1 cellular context compared by ENCODE assay signal in the genomic region with DNA sequence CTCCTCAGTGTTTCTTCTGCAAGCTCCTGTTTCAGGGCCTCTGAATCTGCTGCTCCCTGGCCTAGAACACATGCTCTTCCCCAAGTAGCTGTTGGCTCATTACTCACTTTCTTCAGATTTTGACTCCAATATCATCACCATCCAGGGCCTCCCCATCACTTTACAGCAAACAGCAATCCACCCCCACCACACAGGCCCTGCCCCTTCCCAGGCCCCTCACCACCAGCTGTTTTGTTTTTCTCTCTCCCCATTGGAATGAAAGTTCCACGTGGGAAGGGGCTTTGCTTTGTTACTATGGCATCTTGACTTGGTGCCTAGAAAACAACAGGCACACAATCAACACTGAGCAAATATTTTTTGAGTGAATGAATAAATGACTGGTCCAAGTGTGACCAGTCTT.
TF ChIP-seq lines count a peak whose summit lies in the region.

No MANE protein-coding gene starts in this region.

TF ChIP-seq in WTC11, 78 proteins besides CTCF, POLR2A, EP300 and RAD21 (continued from another document):
- TF ChIP-seq, protein P1, sequence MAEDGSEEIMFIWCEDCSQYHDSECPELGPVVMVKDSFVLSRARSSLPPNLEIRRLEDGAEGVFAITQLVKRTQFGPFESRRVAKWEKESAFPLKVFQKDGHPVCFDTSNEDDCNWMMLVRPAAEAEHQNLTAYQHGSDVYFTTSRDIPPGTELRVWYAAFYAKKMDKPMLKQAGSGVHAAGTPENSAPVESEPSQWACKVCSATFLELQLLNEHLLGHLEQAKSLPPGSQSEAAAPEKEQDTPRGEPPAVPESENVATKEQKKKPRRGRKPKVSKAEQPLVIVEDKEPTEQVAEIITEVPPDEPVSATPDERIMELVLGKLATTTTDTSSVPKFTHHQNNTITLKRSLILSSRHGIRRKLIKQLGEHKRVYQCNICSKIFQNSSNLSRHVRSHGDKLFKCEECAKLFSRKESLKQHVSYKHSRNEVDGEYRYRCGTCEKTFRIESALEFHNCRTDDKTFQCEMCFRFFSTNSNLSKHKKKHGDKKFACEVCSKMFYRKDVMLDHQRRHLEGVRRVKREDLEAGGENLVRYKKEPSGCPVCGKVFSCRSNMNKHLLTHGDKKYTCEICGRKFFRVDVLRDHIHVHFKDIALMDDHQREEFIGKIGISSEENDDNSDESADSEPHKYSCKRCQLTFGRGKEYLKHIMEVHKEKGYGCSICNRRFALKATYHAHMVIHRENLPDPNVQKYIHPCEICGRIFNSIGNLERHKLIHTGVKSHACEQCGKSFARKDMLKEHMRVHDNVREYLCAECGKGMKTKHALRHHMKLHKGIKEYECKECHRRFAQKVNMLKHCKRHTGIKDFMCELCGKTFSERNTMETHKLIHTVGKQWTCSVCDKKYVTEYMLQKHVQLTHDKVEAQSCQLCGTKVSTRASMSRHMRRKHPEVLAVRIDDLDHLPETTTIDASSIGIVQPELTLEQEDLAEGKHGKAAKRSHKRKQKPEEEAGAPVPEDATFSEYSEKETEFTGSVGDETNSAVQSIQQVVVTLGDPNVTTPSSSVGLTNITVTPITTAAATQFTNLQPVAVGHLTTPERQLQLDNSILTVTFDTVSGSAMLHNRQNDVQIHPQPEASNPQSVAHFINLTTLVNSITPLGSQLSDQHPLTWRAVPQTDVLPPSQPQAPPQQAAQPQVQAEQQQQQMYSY (CRISPR knock-in tag; IDR thresholded peaks at IDR 0.05), result no peak
